ENCODE assay signal across 10 cellular contexts in genomic region chr22:25114369-25115362, GRCh38.
DNase-seq lines count a peak whose midpoint lies in the region; ATAC-seq, FAIRE-seq and TF ChIP-seq lines count a peak whose summit lies in the region.
"Had no signal": no experiment of that assay in that cellular context is flagged by ENCODE, and none has a peak within 500 bp of the region (broad histone marks: within the 10 kb centered on the region; RNA-seq: fewer than 3 reads in every experiment).

No MANE protein-coding gene starts in this region.

- no peak overlapping the region for H3K4me2 ChIP-seq in astrocyte (ENCODE audit: low read length)

- no peak for TF ChIP-seq EP300 in stomach (IDR thresholded peaks at IDR 0.05)

- H3K79me2 ChIP-seq in astrocyte (ENCODE audit: insufficient read depth, low read length): no peaks in the 10 kb centered on the region

- H3K27ac Mint-ChIP-seq in astrocyte (ENCODE audit: unreplicated experiment): no peak overlapping the region
- H3K27ac Mint-ChIP-seq: CD4-positive, CD25-positive, alpha-beta regulatory T cell had no signal

- H3K9ac ChIP-seq in HUES64 (ENCODE audit: low read depth, low read length) (0 out of 2 replicates have a peak overlapping the region, but pooled peaks have one; percentile 32), astrocyte (ENCODE audit: low read length) (no peak overlapping the region)

- H4K20me1 ChIP-seq in astrocyte (ENCODE audit: insufficient read depth, low read length): no peaks in the 10 kb centered on the region

- TF ChIP-seq CTCF in astrocyte (IDR thresholded peaks at IDR 0.05; ENCODE audit: insufficient read depth, low read depth, low read length) (no peak), stomach (IDR thresholded peaks at IDR 0.05) (no peak)

- H3K9me3 ChIP-seq in HUES64 (ENCODE audit: insufficient read depth, low read depth, low read length) (no peaks in the 10 kb centered on the region), astrocyte (ENCODE audit: insufficient read depth, low read depth, low read length) (no peaks in the 10 kb centered on the region), stomach (no peaks in the 10 kb centered on the region)

- WGBS in HUES64: 82% methylated on average over 12 of the region's 17 CpGs
- WGBS in stomach, 5 donors: 58 to 68% (median 60%) methylated on average over 17 of the region's 17 CpGs

- H3K36me3 Mint-ChIP-seq in astrocyte (ENCODE audit: low read depth, unreplicated experiment): peaks cover 11% of the 10 kb centered on the region
- H3K36me3 Mint-ChIP-seq: CD4-positive, CD25-positive, alpha-beta regulatory T cell had no signal

- no peaks in the 10 kb centered on the region for H3K27me3 Mint-ChIP-seq in astrocyte (ENCODE audit: low read depth, unreplicated experiment)

- H3K4me3 Mint-ChIP-seq in astrocyte (ENCODE audit: unreplicated experiment): peak overlapping the region; percentile 67

- H3K27ac ChIP-seq in HUES64 (ENCODE audit: low read depth, low read length) (0 out of 2 replicates have a peak overlapping the region, but pooled peaks have one; percentile 5), astrocyte (ENCODE audit: low read depth, low read length) (no peak overlapping the region), stomach (peak overlapping the region; percentile 10 to 95 (median 86))

- H3K36me3 ChIP-seq in HUES64 (ENCODE audit: insufficient read depth, low read length): no peaks in the 10 kb centered on the region
- H3K36me3 ChIP-seq in astrocyte (ENCODE audit: insufficient read depth, low read length): no peaks in the 10 kb centered on the region
- H3K36me3 ChIP-seq in stomach: peaks cover 0 to 11% (median 5%) of the 10 kb centered on the region in 4 donors

- H3K27me3 ChIP-seq in HUES64 (ENCODE audit: insufficient read depth, low read length) (no peaks in the 10 kb centered on the region), astrocyte (ENCODE audit: insufficient read depth, low read length) (no peaks in the 10 kb centered on the region), stomach (peaks cover 0 to 21% (median 4%) of the 10 kb centered on the region in 3 donors)

- no peak for TF ChIP-seq POLR2A in stomach (IDR thresholded peaks at IDR 0.05)

- no peaks in the 10 kb centered on the region for H3K9me3 Mint-ChIP-seq in astrocyte (ENCODE audit: unreplicated experiment)

- no peak overlapping the region for H2AFZ ChIP-seq in astrocyte (ENCODE audit: low read depth, low read length)

- no peak for ATAC-seq in GM19467 (IDR thresholded peaks at IDR 0.05; ENCODE audit: unreplicated experiment)

- no peak for DNase-seq in astrocyte (ENCODE audit: low read depth)
- DNase-seq in islet precursor cell: peak; percentile 77
- no peak for DNase-seq in stomach
- no peak for DNase-seq in LoVo (ENCODE audit: low spot score)
- no peak for DNase-seq in urothelium cell line (ENCODE audit: low spot score)
- DNase-seq: CD4-positive, CD25-positive, alpha-beta regulatory T cell; effector memory CD4-positive, alpha-beta T cell; stimulated activated CD4-positive, alpha-beta T cell treated with anti-CD3 and anti-CD28 coated beads, Interleukin-15, amount 100 ng/mL, for 24 hours had no signal

- H3K4me1 ChIP-seq in HUES64 (ENCODE audit: insufficient read depth, low read length) (peaks cover 28% of the 10 kb centered on the region), astrocyte (ENCODE audit: insufficient read depth, low read length) (peaks cover 4% of the 10 kb centered on the region), stomach (peaks cover 51 to 70% (median 60%) of the 10 kb centered on the region in 4 donors)

- H3K4me3 ChIP-seq in HUES64 (ENCODE audit: low read length) (no peak overlapping the region), astrocyte (ENCODE audit: insufficient read depth, low read depth, low read length) (no peak overlapping the region), stomach (peak overlapping the region in 1 of 4 donors; percentile 61)

- peaks cover 30% of the 10 kb centered on the region for H3K4me1 Mint-ChIP-seq in astrocyte (ENCODE audit: low read depth, unreplicated experiment)

- intact Hi-C loops in stomach (cut with DNase I; ENCODE audit: low total_unique reads): no loop called here

- FAIRE-seq in astrocyte (lab: Jason Lieb, UNC) (no peak), urothelium cell line (lab: Jason Lieb, UNC) (no peak)
